ENCODE assay signal across 20 cellular contexts in genomic region chr6:167578371-167578901, GRCh38.
"Had no signal": no experiment of that assay in that cellular context is flagged by ENCODE, and none has a peak within 500 bp of the region (broad histone marks: within the 10 kb centered on the region; RNA-seq: fewer than 3 reads in every experiment).

No MANE protein-coding gene starts in this region.

- H3K27ac ChIP-seq: left ventricle myocardium inferior, ovary, prostate gland had no signal

- ATAC-seq: activated CD4-positive, alpha-beta T cell treated with anti-CD3 and anti-CD28 coated beads for 36 hours; right cardiac atrium; stimulated activated naive B cell treated with anti-CD40 and anti-IgM and Interleukin-4, amounts not matched to agents 10 μg/mL and 1 μg/mL and 100 μg/mL, for 72 hours had no signal

- DNase-seq: activated B cell treated with CpG ODN at 0.5 μM for 24 hours; activated CD4-positive, alpha-beta T cell treated with anti-CD3 and anti-CD28 coated beads for 36 hours; activated CD4-positive, alpha-beta T cell treated with anti-CD3 and anti-CD28 coated beads, Interleukin-2, amount 50 U/mL, for 48 hours; activated effector memory CD4-positive, alpha-beta T cell treated with anti-CD3 and anti-CD28 coated beads, Interleukin-2, amount 50 U/mL, for 16 hours; activated naive CD4-positive, alpha-beta T cell treated with anti-CD3 and anti-CD28 coated beads, Interleukin-2, amount 10 ng/mL, durations not matched to agents 7 days and 5 days; amygdala; effector CD4-positive, alpha-beta T cell; glutamatergic neuron; hippocampal formation; left ventricle myocardium inferior; ovary; right cardiac atrium; small intestine; stimulated activated CD8-positive, alpha-beta memory T cell treated with anti-CD3 and anti-CD28 coated beads, Interleukin-4, amount 100 ng/mL, for 48 hours; stimulated activated naive B cell treated with anti-CD40 and anti-IgM and Interleukin-4, amounts not matched to agents 10 μg/mL and 1 μg/mL and 100 μg/mL, for 72 hours; T1000; trophoblast cell had no signal

- H3K27me3 Mint-ChIP-seq: dendritic cell treated with granulocyte-macrophage colony-stimulating factor and Interleukin-4, amounts not matched to agents 40 ng/mL and 50 ng/mL, for 4 days had no signal

- H3K4me1 ChIP-seq: prostate gland had no signal

- H3K4me3 Mint-ChIP-seq: activated B cell treated with CpG ODN at 0.5 μM for 24 hours; activated CD4-positive, alpha-beta T cell treated with anti-CD3 and anti-CD28 coated beads for 36 hours; activated naive CD4-positive, alpha-beta T cell treated with anti-CD3 and anti-CD28 coated beads, Interleukin-2, amount 10 ng/mL, durations not matched to agents 7 days and 5 days; dendritic cell treated with granulocyte-macrophage colony-stimulating factor and Interleukin-4, amounts not matched to agents 40 ng/mL and 50 ng/mL, for 4 days; stimulated activated naive B cell treated with anti-CD40 and anti-IgM and Interleukin-4, amounts not matched to agents 10 μg/mL and 1 μg/mL and 100 μg/mL, for 72 hours; T-helper 1 cell treated with Interleukin-12 subunit alpha and Interleukin-12 subunit beta and Interleukin-4 antibody, amounts not matched to agents 30 μg/mL and 1 μg/mL, for 36 hours had no signal

- H3K27me3 ChIP-seq: ovary had no signal

- H3K9me3 ChIP-seq: ovary, prostate gland had no signal

- H3K36me3 ChIP-seq: left ventricle myocardium inferior, ovary, prostate gland had no signal

- H3K4me3 ChIP-seq: left ventricle myocardium inferior, ovary, prostate gland had no signal

- H3K36me3 Mint-ChIP-seq: activated naive CD4-positive, alpha-beta T cell treated with anti-CD3 and anti-CD28 coated beads, Interleukin-2, amount 10 ng/mL, durations not matched to agents 7 days and 5 days had no signal

- H3K4me1 Mint-ChIP-seq: activated B cell treated with CpG ODN at 0.5 μM for 24 hours; activated CD4-positive, alpha-beta T cell treated with anti-CD3 and anti-CD28 coated beads for 36 hours; activated naive CD4-positive, alpha-beta T cell treated with anti-CD3 and anti-CD28 coated beads, Interleukin-2, amount 10 ng/mL, durations not matched to agents 7 days and 5 days; stimulated activated naive B cell treated with anti-CD40 and anti-IgM and Interleukin-4, amounts not matched to agents 10 μg/mL and 1 μg/mL and 100 μg/mL, for 72 hours had no signal

- H3K27ac Mint-ChIP-seq: activated B cell treated with CpG ODN at 0.5 μM for 24 hours; activated CD4-positive, alpha-beta T cell treated with anti-CD3 and anti-CD28 coated beads for 36 hours; activated naive CD4-positive, alpha-beta T cell treated with anti-CD3 and anti-CD28 coated beads, Interleukin-2, amount 10 ng/mL, durations not matched to agents 7 days and 5 days; dendritic cell treated with granulocyte-macrophage colony-stimulating factor and Interleukin-4, amounts not matched to agents 40 ng/mL and 50 ng/mL, for 4 days; stimulated activated naive B cell treated with anti-CD40 and anti-IgM and Interleukin-4, amounts not matched to agents 10 μg/mL and 1 μg/mL and 100 μg/mL, for 72 hours; T-helper 1 cell treated with Interleukin-12 subunit alpha and Interleukin-12 subunit beta and Interleukin-4 antibody, amounts not matched to agents 30 μg/mL and 1 μg/mL, for 36 hours had no signal
